27 cellular contexts compared by ENCODE assay signal in genomic region chr10:98919899-98920298, GRCh38.
DNase-seq lines count a peak whose midpoint lies in the region; ATAC-seq and TF ChIP-seq lines count a peak whose summit lies in the region.
"Had no signal": no experiment of that assay in that cellular context is flagged by ENCODE, and none has a peak within 500 bp of the region (broad histone marks: within the 10 kb centered on the region; RNA-seq: fewer than 3 reads in every experiment).

No MANE protein-coding gene starts in this region.

- H3K4me3 ChIP-seq in esophagus muscularis mucosa = no peak overlapping the region
- H3K4me3 ChIP-seq in neuronal stem cell (ENCODE audit: low read length in 2 of 2) = no peak overlapping the region
- no peak overlapping the region for H3K4me3 ChIP-seq in WERI-Rb-1 (ENCODE audit: low read depth, low read length)
- no peak overlapping the region for H3K4me3 ChIP-seq in Karpas-422 (ENCODE audit: low read length)

- no peak for TF ChIP-seq CTCF in esophagus muscularis mucosa (IDR thresholded peaks at IDR 0.05)
- TF ChIP-seq CTCF in WERI-Rb-1 (IDR thresholded peaks at IDR 0.05; ENCODE audit: low read depth, low read length) = no peak

- H3K27me3 Mint-ChIP-seq in stimulated activated naive B cell treated with anti-CD40 and anti-IgM and Interleukin-4, amounts not matched to agents 10 μg/mL and 1 μg/mL and 100 μg/mL, for 72 hours = no peaks in the 10 kb centered on the region
- H3K27me3 Mint-ChIP-seq: activated CD4-positive, alpha-beta T cell treated with anti-CD3 and anti-CD28 coated beads, Interleukin-2, amount 10 ng/mL, durations not matched to agents 7 days and 5 days; stimulated activated naive CD8-positive, alpha-beta T cell treated with anti-CD3 and anti-CD28 coated beads, Interleukin-15, amount 100 ng/mL, for 72 hours; T-helper 17 cell had no signal

- H4K91ac ChIP-seq in neuronal stem cell (ENCODE audit: low read depth, low read length, poor library complexity) = no peak overlapping the region

- peaks cover 0 to 36% (median 27%) of the 10 kb centered on the region in 4 donors for H3K4me1 ChIP-seq in esophagus muscularis mucosa
- peaks cover 0 to 4% of the 10 kb centered on the region in 2 donors for H3K4me1 ChIP-seq in neuronal stem cell (ENCODE audit: control insufficient read depth in 2 of 2, insufficient read depth in 1 of 2, low read depth in 1 of 2, low read length in 2 of 2)
- no peaks in the 10 kb centered on the region for H3K4me1 ChIP-seq in Karpas-422 (ENCODE audit: low read length)

- peak overlapping the region; percentile 1 for H3K18ac ChIP-seq in neuronal stem cell (ENCODE audit: low read length)

- no peaks in the 10 kb centered on the region for H3K9me2 ChIP-seq in Karpas-422 (replicated peaks; ENCODE audit: insufficient read depth, low read length)
- H3K9me2 ChIP-seq: SK-N-SH had no signal

- DNase-seq in HCEC 1CT = peak; percentile 91
- DNase-seq in RKO (ENCODE audit: low spot score) = peak; percentile 1
- no peak for DNase-seq in esophagus muscularis mucosa (ENCODE audit: extremely low spot score)
- DNase-seq in neuronal stem cell (ENCODE audit: low spot score) = no peak
- no peak for DNase-seq in WERI-Rb-1
- no peak for DNase-seq in stimulated activated naive B cell treated with anti-CD40 and anti-IgM and Interleukin-4, amounts not matched to agents 10 μg/mL and 1 μg/mL and 100 μg/mL, for 72 hours
- no peak for DNase-seq in Karpas-422
- DNase-seq in SKM-1 treated with dmso at 0.1 percent for 144 hours (lab: John Stamatoyannopoulos, UW; ENCODE audit: unreplicated experiment) = no peak
- DNase-seq: activated CD4-positive, alpha-beta T cell treated with anti-CD3 and anti-CD28 coated beads, Interleukin-2, amount 10 ng/mL, durations not matched to agents 7 days and 5 days; activated naive CD4-positive, alpha-beta T cell; activated T-cell treated with anti-CD3 and anti-CD28 coated beads, Interleukin-2, amount 50 U/mL, for 72 hours; brain microvascular endothelial cell; Calu3; KBM-7; left colon; naive B cell; NCI-H1417 treated with DMSO at 0.1 percent for 48 hours; NCI-H2107; NCI-H446 treated with DMSO at 0.1 percent for 48 hours; NCI-H82; nucleus accumbens; RPMI8226; SK-N-SH; stimulated activated naive CD8-positive, alpha-beta T cell treated with anti-CD3 and anti-CD28 coated beads, Interleukin-15, amount 100 ng/mL, for 72 hours; T-helper 17 cell had no signal

- H3K36me3 Mint-ChIP-seq in stimulated activated naive B cell treated with anti-CD40 and anti-IgM and Interleukin-4, amounts not matched to agents 10 μg/mL and 1 μg/mL and 100 μg/mL, for 72 hours = no peaks in the 10 kb centered on the region
- H3K36me3 Mint-ChIP-seq: CD14-positive monocyte, naive B cell had no signal

- no peaks in the 10 kb centered on the region for H3K9me3 ChIP-seq in esophagus muscularis mucosa
- no peaks in the 10 kb centered on the region for H3K9me3 ChIP-seq in neuronal stem cell (replicated peaks in 1 of 2; ENCODE audit: control insufficient read depth in 2 of 2, insufficient read depth in 1 of 2, low read depth in 1 of 2, low read length in 2 of 2)
- no peaks in the 10 kb centered on the region for H3K9me3 ChIP-seq in WERI-Rb-1 (ENCODE audit: severe bottlenecking)
- H3K9me3 ChIP-seq in Karpas-422 (ENCODE audit: low read length) = no peaks in the 10 kb centered on the region
- H3K9me3 ChIP-seq: SK-N-SH had no signal

- no peaks in the 10 kb centered on the region for H3K79me1 ChIP-seq in neuronal stem cell (ENCODE audit: low read depth, low read length)

- no peak overlapping the region for H2BK5ac ChIP-seq in neuronal stem cell (ENCODE audit: low read length)

- no peak overlapping the region for H2BK15ac ChIP-seq in neuronal stem cell (ENCODE audit: low read length)

- TF ChIP-seq POLR2A in esophagus muscularis mucosa (IDR thresholded peaks at IDR 0.05; ENCODE audit: low read depth) = no peak

- intact Hi-C loops in esophagus muscularis mucosa (cut with DNase I) = no loop called here

- no peak for ATAC-seq in stimulated activated naive B cell treated with anti-CD40 and anti-IgM and Interleukin-4, amounts not matched to agents 10 μg/mL and 1 μg/mL and 100 μg/mL, for 72 hours (replicated peaks)
- ATAC-seq: activated T-cell treated with anti-CD3 and anti-CD28 coated beads, Interleukin-2, amount 50 U/mL, for 72 hours; left colon; stimulated activated naive CD8-positive, alpha-beta T cell treated with anti-CD3 and anti-CD28 coated beads, Interleukin-15, amount 100 ng/mL, for 72 hours; T-helper 17 cell had no signal

- H3K4ac ChIP-seq in neuronal stem cell (ENCODE audit: low read length) = no peak overlapping the region

- no peak overlapping the region for H2AK5ac ChIP-seq in neuronal stem cell (ENCODE audit: low read depth, low read length)

- no peaks in the 10 kb centered on the region for H4K20me1 ChIP-seq in Karpas-422 (ENCODE audit: insufficient read depth, low read depth, low read length)

- TF ChIP-seq EP300 in esophagus muscularis mucosa (IDR thresholded peaks at IDR 0.05) = no peak

- 51% methylated on average over 2 of the region's 2 CpGs for WGBS in esophagus muscularis mucosa
- no CpG with 5 or more reads among the region's 2 CpGs for WGBS in neuronal stem cell (ENCODE audit: extremely low coverage in 2 of 2, insufficient read length in 2 of 2, insufficient replicate concordance in 1 of 2), 2 donors

- H3K36me3 ChIP-seq in esophagus muscularis mucosa (no peaks in the 10 kb centered on the region), neuronal stem cell (replicated peaks in 1 of 2; ENCODE audit: control insufficient read depth in 2 of 2, insufficient read depth in 2 of 2, low read length in 2 of 2) (no peaks in the 10 kb centered on the region), WERI-Rb-1 (no peaks in the 10 kb centered on the region), Karpas-422 (ENCODE audit: insufficient read depth, low read length) (no peaks in the 10 kb centered on the region)
- H3K36me3 ChIP-seq: brain microvascular endothelial cell had no signal

- no peak overlapping the region for H3K27ac Mint-ChIP-seq in stimulated activated naive B cell treated with anti-CD40 and anti-IgM and Interleukin-4, amounts not matched to agents 10 μg/mL and 1 μg/mL and 100 μg/mL, for 72 hours
- H3K27ac Mint-ChIP-seq: activated CD4-positive, alpha-beta T cell treated with anti-CD3 and anti-CD28 coated beads, Interleukin-2, amount 10 ng/mL, durations not matched to agents 7 days and 5 days; activated T-cell treated with anti-CD3 and anti-CD28 coated beads, Interleukin-2, amount 50 U/mL, for 72 hours; CD14-positive monocyte; naive B cell; stimulated activated naive CD8-positive, alpha-beta T cell treated with anti-CD3 and anti-CD28 coated beads, Interleukin-15, amount 100 ng/mL, for 72 hours; T-helper 17 cell had no signal

- no peaks in the 10 kb centered on the region for H3K4me1 Mint-ChIP-seq in stimulated activated naive B cell treated with anti-CD40 and anti-IgM and Interleukin-4, amounts not matched to agents 10 μg/mL and 1 μg/mL and 100 μg/mL, for 72 hours
- H3K4me1 Mint-ChIP-seq: activated CD4-positive, alpha-beta T cell treated with anti-CD3 and anti-CD28 coated beads, Interleukin-2, amount 10 ng/mL, durations not matched to agents 7 days and 5 days; CD14-positive monocyte; naive B cell; stimulated activated naive CD8-positive, alpha-beta T cell treated with anti-CD3 and anti-CD28 coated beads, Interleukin-15, amount 100 ng/mL, for 72 hours; T-helper 17 cell had no signal

- H3K14ac ChIP-seq in neuronal stem cell (ENCODE audit: low read length) = no peak overlapping the region

- H2BK120ac ChIP-seq in neuronal stem cell (ENCODE audit: low read depth, low read length) = no peak overlapping the region

- no peaks in the 10 kb centered on the region for H3K27me3 ChIP-seq in esophagus muscularis mucosa
- H3K27me3 ChIP-seq in neuronal stem cell (ENCODE audit: control insufficient read depth in 3 of 3, insufficient read depth in 3 of 3, low read depth in 1 of 3, low read length in 3 of 3) = no peaks in the 10 kb centered on the region
- H3K27me3 ChIP-seq in WERI-Rb-1 (ENCODE audit: insufficient read depth, low read depth, severe bottlenecking) = no peaks in the 10 kb centered on the region
- H3K27me3 ChIP-seq in Karpas-422 (ENCODE audit: low read length) = no peaks in the 10 kb centered on the region
- H3K27me3 ChIP-seq: brain microvascular endothelial cell had no signal

- no peak overlapping the region for H3K4me3 Mint-ChIP-seq in stimulated activated naive B cell treated with anti-CD40 and anti-IgM and Interleukin-4, amounts not matched to agents 10 μg/mL and 1 μg/mL and 100 μg/mL, for 72 hours
- H3K4me3 Mint-ChIP-seq: activated CD4-positive, alpha-beta T cell treated with anti-CD3 and anti-CD28 coated beads, Interleukin-2, amount 10 ng/mL, durations not matched to agents 7 days and 5 days; activated T-cell treated with anti-CD3 and anti-CD28 coated beads, Interleukin-2, amount 50 U/mL, for 72 hours; CD14-positive monocyte; naive B cell; stimulated activated naive CD8-positive, alpha-beta T cell treated with anti-CD3 and anti-CD28 coated beads, Interleukin-15, amount 100 ng/mL, for 72 hours; T-helper 17 cell had no signal

- no peak overlapping the region for H2AFZ ChIP-seq in neuronal stem cell (ENCODE audit: low read length)
- H2AFZ ChIP-seq in Karpas-422 (ENCODE audit: low read length) = no peak overlapping the region

- no peak overlapping the region for H4K8ac ChIP-seq in neuronal stem cell (ENCODE audit: low read depth, low read length)

- H3K4me2 ChIP-seq in neuronal stem cell (ENCODE audit: insufficient read depth, low read length, poor library complexity, severe bottlenecking) (no peak overlapping the region), Karpas-422 (ENCODE audit: low read depth, low read length, poor library complexity, severe bottlenecking) (no peak overlapping the region)
- H3K4me2 ChIP-seq: SK-N-SH had no signal

- no peaks in the 10 kb centered on the region for H3K79me2 ChIP-seq in Karpas-422 (ENCODE audit: low read length)

- H2BK12ac ChIP-seq in neuronal stem cell (ENCODE audit: low read length) = no peak overlapping the region

- H3K27ac ChIP-seq in esophagus muscularis mucosa (replicated peaks in 1 of 4) (peak overlapping the region in 3 of 4 donors; percentile 11 to 31 (median 21)), neuronal stem cell (replicated peaks; ENCODE audit: low read length) (no peak overlapping the region), WERI-Rb-1 (no peak overlapping the region), Karpas-422 (ENCODE audit: low read length) (no peak overlapping the region)
- H3K27ac ChIP-seq: brain microvascular endothelial cell, VCaP had no signal

- H3K9ac ChIP-seq in neuronal stem cell (ENCODE audit: low read depth, low read length, poor library complexity) (no peak overlapping the region), Karpas-422 (ENCODE audit: low read length) (no peak overlapping the region)
- H3K9ac ChIP-seq: SK-N-SH had no signal

- H3K23ac ChIP-seq in neuronal stem cell (ENCODE audit: low read depth, low read length, poor library complexity) = no peak overlapping the region

- no peaks in the 10 kb centered on the region for H3K9me3 Mint-ChIP-seq in stimulated activated naive B cell treated with anti-CD40 and anti-IgM and Interleukin-4, amounts not matched to agents 10 μg/mL and 1 μg/mL and 100 μg/mL, for 72 hours
- H3K9me3 Mint-ChIP-seq: activated CD4-positive, alpha-beta T cell treated with anti-CD3 and anti-CD28 coated beads, Interleukin-2, amount 10 ng/mL, durations not matched to agents 7 days and 5 days; activated T-cell treated with anti-CD3 and anti-CD28 coated beads, Interleukin-2, amount 50 U/mL, for 72 hours; stimulated activated naive CD8-positive, alpha-beta T cell treated with anti-CD3 and anti-CD28 coated beads, Interleukin-15, amount 100 ng/mL, for 72 hours had no signal

Comparison
In these comparisons a context has a peak if more than half of its experiments do, and no peak if none do; other contexts are left out.
1. DNase-seq: peak in HCEC 1CT (single experiment) and RKO (single experiment); none in esophagus muscularis mucosa (single experiment), neuronal stem cell (single experiment), WERI-Rb-1 (single experiment), stimulated activated naive B cell treated with anti-CD40 and anti-IgM and Interleukin-4, amounts not matched to agents 10 μg/mL and 1 μg/mL and 100 μg/mL, for 72 hours (single experiment), Karpas-422 (single experiment) and SKM-1 treated with dmso at 0.1 percent for 144 hours (single experiment).
2. H3K27ac ChIP-seq: peak in esophagus muscularis mucosa (3 of 4); none in neuronal stem cell (single experiment), WERI-Rb-1 (single experiment) and Karpas-422 (single experiment).